26 cellular contexts compared by ENCODE assay signal in the genomic region with DNA sequence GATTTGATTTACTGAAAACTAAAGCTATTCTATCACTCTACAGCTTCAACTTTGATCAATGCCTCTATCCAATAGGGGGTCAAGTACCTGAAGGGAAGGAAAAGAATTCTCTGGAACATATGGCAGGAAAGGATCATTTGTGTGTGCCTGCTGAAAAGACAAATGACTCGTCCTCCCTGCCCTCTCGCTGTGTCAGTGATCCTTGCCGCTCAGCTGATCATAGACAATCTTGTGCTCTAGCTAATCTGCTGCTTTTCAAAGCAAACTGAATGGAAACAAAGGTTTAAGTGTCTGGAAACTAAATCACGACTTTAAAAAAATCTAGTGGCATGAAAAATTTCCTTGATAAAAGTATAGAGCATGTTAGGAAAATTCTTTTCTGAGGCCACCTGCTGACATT.
"Had no signal": no experiment of that assay in that cellular context is flagged by ENCODE, and none has a peak within 500 bp of the region (broad histone marks: within the 10 kb centered on the region; RNA-seq: fewer than 3 reads in every experiment).

No MANE protein-coding gene starts in this region.

- H3K36me3 Mint-ChIP-seq: mesothelial cell of epicardium, type B pancreatic cell had no signal

- H3K4me3 Mint-ChIP-seq: activated CD4-positive, alpha-beta memory T cell treated with anti-CD3 and anti-CD28 coated beads, Interleukin-2, amount 10 ng/mL, durations not matched to agents 7 days and 5 days; activated CD4-positive, alpha-beta T cell treated with anti-CD3 and anti-CD28 coated beads, Interleukin-2, amount 10 ng/mL, durations not matched to agents 24 days and 14 days; activated naive CD4-positive, alpha-beta T cell treated with anti-CD3 and anti-CD28 coated beads for 36 hours; activated naive CD8-positive, alpha-beta T cell treated with anti-CD3 and anti-CD28 coated beads, Interleukin-2, amount 10 ng/mL, durations not matched to agents 7 days and 5 days; activated T-cell treated with anti-CD3 and anti-CD28 coated beads, Interleukin-2, amount 50 U/mL, for 72 hours; mesothelial cell of epicardium; naive thymus-derived CD8-positive, alpha-beta T cell; stimulated activated naive B cell treated with anti-CD40 and anti-IgM and Interleukin-4, amounts not matched to agents 10 μg/mL and 1 μg/mL and 100 μg/mL, for 72 hours; type B pancreatic cell had no signal

- H3K27me3 ChIP-seq: esophagus muscularis mucosa, heart left ventricle, pancreas, right lobe of liver, vagina had no signal

- H3K36me3 ChIP-seq: esophagus muscularis mucosa, heart left ventricle, pancreas, right lobe of liver, thoracic aorta, vagina had no signal

- H3K27ac Mint-ChIP-seq: activated CD4-positive, alpha-beta memory T cell treated with anti-CD3 and anti-CD28 coated beads, Interleukin-2, amount 10 ng/mL, durations not matched to agents 7 days and 5 days; activated CD4-positive, alpha-beta T cell treated with anti-CD3 and anti-CD28 coated beads, Interleukin-2, amount 10 ng/mL, durations not matched to agents 24 days and 14 days; activated naive CD4-positive, alpha-beta T cell treated with anti-CD3 and anti-CD28 coated beads for 36 hours; activated naive CD8-positive, alpha-beta T cell treated with anti-CD3 and anti-CD28 coated beads, Interleukin-2, amount 10 ng/mL, durations not matched to agents 7 days and 5 days; activated T-cell treated with anti-CD3 and anti-CD28 coated beads, Interleukin-2, amount 50 U/mL, for 72 hours; mesothelial cell of epicardium; stimulated activated naive B cell treated with anti-CD40 and anti-IgM and Interleukin-4, amounts not matched to agents 10 μg/mL and 1 μg/mL and 100 μg/mL, for 72 hours; type B pancreatic cell had no signal

- H3K9me3 Mint-ChIP-seq: activated naive CD4-positive, alpha-beta T cell treated with anti-CD3 and anti-CD28 coated beads for 36 hours; activated naive CD8-positive, alpha-beta T cell treated with anti-CD3 and anti-CD28 coated beads, Interleukin-2, amount 10 ng/mL, durations not matched to agents 7 days and 5 days; mesothelial cell of epicardium; naive thymus-derived CD8-positive, alpha-beta T cell; type B pancreatic cell had no signal

- H3K27ac ChIP-seq: esophagus muscularis mucosa, pancreas, right lobe of liver, thoracic aorta, vagina had no signal

- H3K9me3 ChIP-seq: esophagus muscularis mucosa, heart left ventricle, pancreas, right lobe of liver, thoracic aorta, vagina had no signal

- H3K4me1 ChIP-seq: esophagus muscularis mucosa, pancreas, right lobe of liver, vagina had no signal

- H3K27me3 Mint-ChIP-seq: activated CD4-positive, alpha-beta memory T cell treated with anti-CD3 and anti-CD28 coated beads, Interleukin-2, amount 10 ng/mL, durations not matched to agents 7 days and 5 days; activated naive CD8-positive, alpha-beta T cell treated with anti-CD3 and anti-CD28 coated beads, Interleukin-2, amount 10 ng/mL, durations not matched to agents 7 days and 5 days; naive thymus-derived CD8-positive, alpha-beta T cell; stimulated activated naive B cell treated with anti-CD40 and anti-IgM and Interleukin-4, amounts not matched to agents 10 μg/mL and 1 μg/mL and 100 μg/mL, for 72 hours; type B pancreatic cell had no signal

- DNase-seq: activated CD4-positive, alpha-beta memory T cell treated with anti-CD3 and anti-CD28 coated beads, Interleukin-2, amount 10 ng/mL, durations not matched to agents 7 days and 5 days; activated CD4-positive, alpha-beta T cell treated with anti-CD3 and anti-CD28 coated beads, Interleukin-2, amount 10 ng/mL, durations not matched to agents 24 days and 14 days; activated effector memory CD4-positive, alpha-beta T cell treated with Interleukin-2 at 50 U/mL for 16 hours; activated naive CD4-positive, alpha-beta T cell treated with anti-CD3 and anti-CD28 coated beads for 36 hours; activated naive CD8-positive, alpha-beta T cell treated with anti-CD3 and anti-CD28 coated beads, Interleukin-2, amount 10 ng/mL, durations not matched to agents 7 days and 5 days; activated T-cell treated with anti-CD3 and anti-CD28 coated beads, Interleukin-2, amount 50 U/mL, for 72 hours; amygdala; central memory CD4-positive, alpha-beta T cell; dermis blood vessel endothelial cell; effector memory CD4-positive, alpha-beta T cell; islet precursor cell; naive thymus-derived CD8-positive, alpha-beta T cell; pancreas; right lobe of liver; small intestine; stimulated activated CD4-positive, alpha-beta T cell treated with anti-CD3 and anti-CD28 coated beads, Interleukin-15, amount 100 ng/mL, for 24 hours; stimulated activated naive B cell treated with anti-CD40 and anti-IgM and Interleukin-4, amounts not matched to agents 10 μg/mL and 1 μg/mL and 100 μg/mL, for 72 hours had no signal

- H3K4me3 ChIP-seq: esophagus muscularis mucosa, heart left ventricle, lung, pancreas, right lobe of liver, thoracic aorta, vagina had no signal

- ATAC-seq: activated CD4-positive, CD25-positive, alpha-beta regulatory T cell treated with anti-CD3 and anti-CD28 coated beads, Interleukin-2, amount 50 U/mL, for 24 hours; activated T-cell treated with anti-CD3 and anti-CD28 coated beads, Interleukin-2, amount 50 U/mL, for 72 hours; left lobe of liver; naive thymus-derived CD8-positive, alpha-beta T cell; pancreas; right lobe of liver; stimulated activated naive B cell treated with anti-CD40 and anti-IgM and Interleukin-4, amounts not matched to agents 10 μg/mL and 1 μg/mL and 100 μg/mL, for 72 hours had no signal
